ENCODE assay signal across 8 cellular contexts in the genomic region with DNA sequence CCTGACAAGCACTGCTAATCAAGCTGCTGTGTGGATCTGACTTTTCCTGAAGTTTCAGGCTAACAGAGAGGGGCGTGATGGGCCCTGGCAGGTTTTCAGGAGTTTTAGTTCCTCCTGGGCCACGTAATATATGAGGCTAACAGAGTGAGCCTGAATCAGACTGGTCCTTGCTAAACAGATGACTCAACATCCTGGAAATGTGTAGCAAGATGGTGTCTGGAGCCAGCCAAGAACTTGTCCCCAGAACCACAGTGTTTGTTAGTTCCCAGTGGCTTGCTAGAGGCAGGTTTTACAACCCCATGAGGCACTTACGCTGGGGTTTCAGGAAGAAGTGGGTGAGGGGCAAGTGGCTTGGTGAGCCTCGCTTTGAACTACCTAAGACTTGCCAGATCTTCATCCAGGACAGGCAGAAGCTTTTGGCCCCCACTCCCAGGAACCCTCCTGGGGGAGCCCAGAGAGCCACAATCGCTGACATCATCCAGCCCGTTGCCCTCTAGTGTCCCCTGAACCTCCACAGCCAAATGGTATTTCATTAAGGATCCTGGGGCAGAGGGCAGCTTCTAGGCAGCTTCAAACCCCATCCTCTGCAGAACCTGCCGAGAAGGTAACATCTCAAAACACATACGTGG. TPM values are rescaled to one million over a fixed set of nuclear protein-coding genes. Genes with fewer than 3 reads are reported as not detected.
A peak's percentile ranks its signal among the peaks of the same experiment; 100 is the strongest.
DNase-seq lines count a peak whose midpoint lies in the region; ATAC-seq, FAIRE-seq and TF ChIP-seq lines count a peak whose summit lies in the region.

No MANE protein-coding gene starts in this region.

- no peak overlapping the region for H3K4me2 ChIP-seq in OCI-LY7 (ENCODE audit: low read length)

- CTCF ChIA-PET in Panc1 (lab: Charles Lee), result no interaction called here
- CTCF ChIA-PET in OCI-LY7 (lab: Charles Lee; ENCODE audit: unreplicated experiment), result no interaction called here

- FAIRE-seq in GM18507 (lab: Jason Lieb, UNC) (peak; percentile 39), urothelium cell line (lab: Jason Lieb, UNC) (peak; percentile 5)

- no peak overlapping the region for H3K4me3 ChIP-seq in Panc1 (ENCODE audit: low read depth in 2 of 2, low read length in 2 of 2)
- no peak overlapping the region for H3K4me3 ChIP-seq in duodenal mucosa (ENCODE audit: low read depth in 1 of 2, low read length in 2 of 2)
- H3K4me3 ChIP-seq in OCI-LY7 (ENCODE audit: low read depth, low read length, poor library complexity, severe bottlenecking), result no peak overlapping the region

- TF ChIP-seq CTCF in Panc1 (IDR thresholded peaks at IDR 0.05), result no peak
- no peak for TF ChIP-seq CTCF in OCI-LY7 (conservative IDR thresholded peaks at IDR 0.05; ENCODE audit: low read length)

- no peaks in the 10 kb centered on the region for H3K9me3 ChIP-seq in Panc1 (ENCODE audit: control insufficient read depth, insufficient read depth, low read depth, low read length)
- H3K9me3 ChIP-seq in duodenal mucosa (ENCODE audit: control insufficient read depth in 1 of 2, low read length in 2 of 2), result no peaks in the 10 kb centered on the region
- H3K9me3 ChIP-seq in OCI-LY7 (ENCODE audit: low read length), result no peaks in the 10 kb centered on the region

- intact Hi-C loops in Panc1 (cut with micrococcal nuclease; ENCODE audit: unreplicated experiment) (no loop called here), OCI-LY7 (cut with micrococcal nuclease; ENCODE audit: unreplicated experiment) (no loop called here)

- no peaks in the 10 kb centered on the region for H3K9me2 ChIP-seq in OCI-LY7 (ENCODE audit: insufficient read depth, low read length)

- H3K36me3 ChIP-seq in Panc1 (ENCODE audit: control insufficient read depth, insufficient read depth, low read length), result no peaks in the 10 kb centered on the region
- H3K36me3 ChIP-seq in duodenal mucosa (ENCODE audit: control insufficient read depth in 1 of 2, insufficient read depth in 2 of 2, low read length in 2 of 2), result no peaks in the 10 kb centered on the region
- no peaks in the 10 kb centered on the region for H3K36me3 ChIP-seq in OCI-LY7 (ENCODE audit: insufficient read depth, low read length)

- H4K20me1 ChIP-seq in OCI-LY7 (ENCODE audit: insufficient read depth, low read length), result no peaks in the 10 kb centered on the region

- H3K27ac ChIP-seq in Panc1 (ENCODE audit: low read length), result no peak overlapping the region
- H3K27ac ChIP-seq in duodenal mucosa (ENCODE audit: low read depth, low read length), result peak overlapping the region; percentile 37
- H3K27ac ChIP-seq in OCI-LY7 (ENCODE audit: low read depth, low read length, poor library complexity, severe bottlenecking), result no peak overlapping the region

- in situ Hi-C loops in Panc1 (cut with HindIII; ENCODE audit: low pct_unique_long_range_greater_than_20kb, low sequenced_read_pairs), result no loop called here

- ATAC-seq in Panc1, result peak; percentile 84
- ATAC-seq in HG03520 (IDR thresholded peaks at IDR 0.05; ENCODE audit: unreplicated experiment), result no peak
- ATAC-seq in HG02885 (IDR thresholded peaks at IDR 0.05; ENCODE audit: poor library complexity, unreplicated experiment), result no peak

- H3K4me1 ChIP-seq in Panc1 (ENCODE audit: control insufficient read depth, insufficient read depth, low read length) (peaks cover 8% of the 10 kb centered on the region; the same call in 1 of the 2 replicates), duodenal mucosa (ENCODE audit: control insufficient read depth in 1 of 2, insufficient read depth in 2 of 2, low read length in 2 of 2) (peaks cover 6 to 17% of the 10 kb centered on the region in 2 donors), OCI-LY7 (ENCODE audit: insufficient read depth, low read length, poor library complexity, severe bottlenecking) (no peaks in the 10 kb centered on the region)

- BruUV-seq in Panc1 (replicated peaks; lab: Mats Ljungman, UMichigan), result no TSS peak
- no TSS peak for BruUV-seq in OCI-LY7 (replicated peaks; lab: Mats Ljungman, UMichigan)

- H3K9ac ChIP-seq in duodenal mucosa (ENCODE audit: low read depth in 1 of 2, low read length in 2 of 2), result no peak overlapping the region

- DNase-seq in GM18507 (ENCODE audit: extremely low spot score, insufficient read length, low read depth), result no peak
- peak; percentile 57 for DNase-seq in Panc1 (ENCODE audit: low read depth, low spot score)
- peak; percentile 15 for DNase-seq in midbrain (lab: John Stamatoyannopoulos, UW)
- peak; percentile 88 for DNase-seq in urothelium cell line (ENCODE audit: low spot score)
- DNase-seq in OCI-LY7 (ENCODE audit: low spot score), result no peak

- H2AFZ ChIP-seq in OCI-LY7 (ENCODE audit: low read length), result no peak overlapping the region

- POLR2A ChIA-PET in Panc1 (lab: Charles Lee) (no interaction called here), OCI-LY7 (lab: Charles Lee) (no interaction called here)

- no peaks in the 10 kb centered on the region for H3K27me3 ChIP-seq in Panc1 (ENCODE audit: control insufficient read depth, insufficient read depth, low read length)
- H3K27me3 ChIP-seq in duodenal mucosa (ENCODE audit: control insufficient read depth in 1 of 2, insufficient read depth in 2 of 2, low read length in 2 of 2), result peaks cover 0 to 4% of the 10 kb centered on the region in 2 donors

- H3K79me2 ChIP-seq in OCI-LY7 (ENCODE audit: insufficient read depth, low read depth, low read length), result no peaks in the 10 kb centered on the region

RNA-seq across cellular contexts. Expression of a gene that starts 15.9 kb away (rescaled TPM):
- total RNA-seq in Panc1 (2021; ENCODE audit: unreplicated experiment) (0.54 TPM), OCI-LY7 (2022) (not detected in 2 replicates)
- 0.58 TPM for polyA plus RNA-seq in Panc1 (2012; ENCODE audit: insufficient read length)
- not detected in 2 replicates for total RNA-seq in OCI-LY7 (2014; rRNA removed; shearing (Covaris generic))

RNA-seq across cellular contexts. Expression of a gene that starts 55.7 kb away (rescaled TPM):
- total RNA-seq in Panc1 (2021; ENCODE audit: unreplicated experiment) (28.5 TPM), OCI-LY7 (2022) (20.9 and 25.5 TPM in 2 replicates)
- 42.0 TPM for polyA plus RNA-seq in Panc1 (2012; ENCODE audit: insufficient read length)
- total RNA-seq in OCI-LY7 (2014; rRNA removed; shearing (Covaris generic)), result 22.4 and 22.5 TPM in 2 replicates

Comparison
In these comparisons a context has a peak if more than half of its experiments do, and no peak if none do; other contexts are left out.
1. DNase-seq: peak in Panc1 (single experiment), midbrain (single experiment) and urothelium cell line (single experiment); none in GM18507 (single experiment) and OCI-LY7 (single experiment).